ENCODE assay signal across 24 cellular contexts in the genomic region with DNA sequence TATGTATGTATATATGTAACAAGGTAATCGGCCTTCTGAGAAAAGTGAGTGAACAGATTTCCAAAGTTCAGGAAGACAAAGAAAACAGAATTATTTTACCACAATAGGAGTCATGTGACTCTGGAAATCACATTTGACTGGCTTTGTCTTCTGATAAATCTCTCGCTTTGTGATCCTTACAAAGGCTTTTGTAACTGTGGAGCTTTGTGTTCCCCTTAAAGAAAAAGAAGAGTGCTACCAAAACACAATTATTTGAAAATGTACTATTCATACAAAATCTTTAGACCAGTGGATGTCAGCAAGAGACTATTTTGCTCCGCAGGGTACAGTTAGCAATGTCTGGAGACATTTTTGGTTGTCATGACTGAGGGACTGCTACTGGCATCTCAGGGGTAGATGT.
"Had no signal": no experiment of that assay in that cellular context is flagged by ENCODE, and none has a peak within 500 bp of the region (broad histone marks: within the 10 kb centered on the region; RNA-seq: fewer than 3 reads in every experiment).

No MANE protein-coding gene starts in this region.

- DNase-seq: activated CD4-positive, alpha-beta memory T cell treated with anti-CD3 and anti-CD28 coated beads, Interleukin-2, amount 10 ng/mL, durations not matched to agents 7 days and 5 days; activated CD4-positive, alpha-beta T cell treated with anti-CD3 and anti-CD28 coated beads, Interleukin-2, amount 10 ng/mL, durations not matched to agents 24 days and 14 days; activated CD4-positive, CD25-positive, alpha-beta regulatory T cell treated with anti-CD3 and anti-CD28 coated beads, Interleukin-2, amount 50 U/mL, for 72 hours; activated CD8-positive, alpha-beta memory T cell treated with anti-CD3 and anti-CD28 coated beads, Interleukin-2, amount 50 U/mL, for 48 hours; activated gamma-delta T cell; activated naive CD4-positive, alpha-beta T cell treated with anti-CD3 and anti-CD28 coated beads, Interleukin-2, amount 10 ng/mL, durations not matched to agents 7 days and 5 days; activated naive CD8-positive, alpha-beta T cell treated with anti-CD3 and anti-CD28 coated beads, Interleukin-2, amount 10 ng/mL, durations not matched to agents 7 days and 5 days; activated T-cell treated with anti-CD3 and anti-CD28 coated beads, Interleukin-2, amount 50 U/mL, for 24 hours; colonic mucosa; effector memory CD4-positive, alpha-beta T cell; naive thymus-derived CD4-positive, alpha-beta T cell; occipital lobe; stimulated activated naive CD4-positive, alpha-beta T cell; SW 1271; T-helper 9 cell; uterus had no signal

- FAIRE-seq: astrocyte had no signal

- H2AFZ ChIP-seq: parathyroid adenoma had no signal

- H3K9me3 ChIP-seq: colonic mucosa, gastroesophageal sphincter, uterus had no signal

- H3K4me1 ChIP-seq: colonic mucosa, parathyroid adenoma, uterus had no signal

- H3K27me3 Mint-ChIP-seq: activated CD4-positive, alpha-beta memory T cell treated with anti-CD3 and anti-CD28 coated beads, Interleukin-2, amount 10 ng/mL, durations not matched to agents 7 days and 5 days; activated CD4-positive, alpha-beta T cell treated with anti-CD3 and anti-CD28 coated beads, Interleukin-2, amount 10 ng/mL, durations not matched to agents 24 days and 14 days; activated naive CD4-positive, alpha-beta T cell treated with anti-CD3 and anti-CD28 coated beads, Interleukin-2, amount 10 ng/mL, durations not matched to agents 7 days and 5 days; activated naive CD8-positive, alpha-beta T cell treated with anti-CD3 and anti-CD28 coated beads, Interleukin-2, amount 10 ng/mL, durations not matched to agents 7 days and 5 days; activated T-cell treated with anti-CD3 and anti-CD28 coated beads, Interleukin-2, amount 50 U/mL, for 24 hours; type B pancreatic cell had no signal

- H3K9ac ChIP-seq: parathyroid adenoma had no signal

- H3K36me3 Mint-ChIP-seq: activated naive CD4-positive, alpha-beta T cell treated with anti-CD3 and anti-CD28 coated beads, Interleukin-2, amount 10 ng/mL, durations not matched to agents 7 days and 5 days; activated naive CD8-positive, alpha-beta T cell treated with anti-CD3 and anti-CD28 coated beads, Interleukin-2, amount 10 ng/mL, durations not matched to agents 7 days and 5 days; naive thymus-derived CD4-positive, alpha-beta T cell; type B pancreatic cell had no signal

- H3K27me3 ChIP-seq: colonic mucosa, gastroesophageal sphincter, uterus had no signal

- H3K27ac Mint-ChIP-seq: activated CD4-positive, alpha-beta memory T cell treated with anti-CD3 and anti-CD28 coated beads, Interleukin-2, amount 10 ng/mL, durations not matched to agents 7 days and 5 days; activated CD4-positive, alpha-beta T cell treated with anti-CD3 and anti-CD28 coated beads, Interleukin-2, amount 10 ng/mL, durations not matched to agents 24 days and 14 days; activated naive CD4-positive, alpha-beta T cell treated with anti-CD3 and anti-CD28 coated beads, Interleukin-2, amount 10 ng/mL, durations not matched to agents 7 days and 5 days; activated naive CD8-positive, alpha-beta T cell treated with anti-CD3 and anti-CD28 coated beads, Interleukin-2, amount 10 ng/mL, durations not matched to agents 7 days and 5 days; activated T-cell treated with anti-CD3 and anti-CD28 coated beads, Interleukin-2, amount 50 U/mL, for 24 hours; naive thymus-derived CD4-positive, alpha-beta T cell; T-helper 1 cell treated with Interleukin-12 subunit alpha and Interleukin-12 subunit beta and Interleukin-4 antibody, amounts not matched to agents 30 μg/mL and 1 μg/mL, for 36 hours; type B pancreatic cell had no signal

- H3K4me1 Mint-ChIP-seq: activated CD4-positive, alpha-beta memory T cell treated with anti-CD3 and anti-CD28 coated beads, Interleukin-2, amount 10 ng/mL, durations not matched to agents 7 days and 5 days; activated CD4-positive, alpha-beta T cell treated with anti-CD3 and anti-CD28 coated beads, Interleukin-2, amount 10 ng/mL, durations not matched to agents 24 days and 14 days; activated naive CD4-positive, alpha-beta T cell treated with anti-CD3 and anti-CD28 coated beads, Interleukin-2, amount 10 ng/mL, durations not matched to agents 7 days and 5 days; activated naive CD8-positive, alpha-beta T cell treated with anti-CD3 and anti-CD28 coated beads, Interleukin-2, amount 10 ng/mL, durations not matched to agents 7 days and 5 days; central memory CD8-positive, alpha-beta T cell; naive thymus-derived CD4-positive, alpha-beta T cell had no signal

- H3K4me3 ChIP-seq: colonic mucosa, gastroesophageal sphincter, uterus had no signal

- H3K27ac ChIP-seq: colonic mucosa, gastroesophageal sphincter, parathyroid adenoma had no signal

- H3K9me3 Mint-ChIP-seq: activated CD4-positive, alpha-beta memory T cell treated with anti-CD3 and anti-CD28 coated beads, Interleukin-2, amount 10 ng/mL, durations not matched to agents 7 days and 5 days; activated CD4-positive, alpha-beta T cell treated with anti-CD3 and anti-CD28 coated beads, Interleukin-2, amount 10 ng/mL, durations not matched to agents 24 days and 14 days; activated naive CD4-positive, alpha-beta T cell treated with anti-CD3 and anti-CD28 coated beads, Interleukin-2, amount 10 ng/mL, durations not matched to agents 7 days and 5 days; activated T-cell treated with anti-CD3 and anti-CD28 coated beads, Interleukin-2, amount 50 U/mL, for 24 hours; central memory CD8-positive, alpha-beta T cell; type B pancreatic cell had no signal

- H3K36me3 ChIP-seq: colonic mucosa, gastroesophageal sphincter, uterus had no signal

- H3K79me2 ChIP-seq: parathyroid adenoma had no signal

- H3K4me3 Mint-ChIP-seq: activated CD4-positive, alpha-beta memory T cell treated with anti-CD3 and anti-CD28 coated beads, Interleukin-2, amount 10 ng/mL, durations not matched to agents 7 days and 5 days; activated CD4-positive, alpha-beta T cell treated with anti-CD3 and anti-CD28 coated beads, Interleukin-2, amount 10 ng/mL, durations not matched to agents 24 days and 14 days; activated naive CD4-positive, alpha-beta T cell treated with anti-CD3 and anti-CD28 coated beads, Interleukin-2, amount 10 ng/mL, durations not matched to agents 7 days and 5 days; activated naive CD8-positive, alpha-beta T cell treated with anti-CD3 and anti-CD28 coated beads, Interleukin-2, amount 10 ng/mL, durations not matched to agents 7 days and 5 days; activated T-cell treated with anti-CD3 and anti-CD28 coated beads, Interleukin-2, amount 50 U/mL, for 24 hours; central memory CD8-positive, alpha-beta T cell; naive thymus-derived CD4-positive, alpha-beta T cell; neural crest cell; T-helper 1 cell treated with Interleukin-12 subunit alpha and Interleukin-12 subunit beta and Interleukin-4 antibody, amounts not matched to agents 30 μg/mL and 1 μg/mL, for 36 hours; type B pancreatic cell had no signal

- ATAC-seq: gastroesophageal sphincter; naive thymus-derived CD4-positive, alpha-beta T cell; right cardiac atrium had no signal
